8 cellular contexts compared by ENCODE assay signal in the genomic region with DNA sequence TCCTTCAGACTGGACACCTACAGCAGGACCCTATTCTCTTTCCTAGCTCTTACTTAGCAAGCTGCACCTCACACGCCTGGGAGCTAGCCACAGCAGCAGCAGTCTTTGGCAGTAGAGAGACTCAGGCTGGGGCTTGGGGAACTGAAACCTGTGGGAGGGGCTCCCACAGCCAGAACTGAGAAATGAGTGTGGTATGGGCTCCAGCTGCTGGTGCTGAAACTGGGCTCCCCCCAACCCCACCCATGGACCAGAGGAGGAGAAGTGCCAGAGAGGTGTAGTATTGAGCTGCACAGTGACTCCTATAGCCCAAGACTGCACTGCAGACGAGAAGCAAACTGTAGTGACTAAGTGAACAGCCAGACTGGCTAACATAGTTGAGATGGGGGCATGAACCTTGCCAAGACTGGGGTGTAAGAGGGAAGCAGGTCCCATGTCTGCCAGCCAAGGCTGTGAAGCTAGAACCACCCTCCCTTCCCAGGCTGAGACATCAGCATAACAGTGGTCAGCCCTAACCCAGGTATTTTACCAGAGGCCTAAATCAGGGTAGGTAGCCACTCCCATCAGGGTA.
DNase-seq lines count a peak whose midpoint lies in the region; ATAC-seq, FAIRE-seq and TF ChIP-seq lines count a peak whose summit lies in the region.

No MANE protein-coding gene starts in this region.

- H3K36me3 Mint-ChIP-seq in WTC11, result 0 out of 2 replicates have a peak, but pooled peaks cover 1% of the 10 kb centered on the region

- H3K27ac Mint-ChIP-seq in WTC11, result peak overlapping the region; percentile 83

- intact Hi-C loops in kidney (cut with DNase I), result no loop called here
- intact Hi-C loops in tibial artery (cut with DNase I; ENCODE audit: low total_unique reads), result no loop called here

- POLR2A ChIA-PET in WTC11 (lab: Charles Lee), result no interaction called here

- H3K36me3 ChIP-seq in kidney (ENCODE audit: control insufficient read depth in 1 of 2, insufficient read depth in 2 of 2, low read length in 2 of 2) (no peaks in the 10 kb centered on the region), tibial artery (no peaks in the 10 kb centered on the region)

- DNase-seq in stimulated activated naive CD4-positive, alpha-beta T cell treated with Interleukin-2 at 50 U/mL for 16 hours (lab: John Stamatoyannopoulos, UW), result peak; percentile 69
- DNase-seq in stimulated activated naive CD4-positive, alpha-beta T cell (lab: John Stamatoyannopoulos, UW), result no peak
- DNase-seq in WTC11 (ENCODE audit: low spot score) (peak; percentile 51), kidney (peak; percentile 71), tibial artery (peak; percentile 70 to 76), cerebellum (ENCODE audit: low spot score) (no peak), T1000 (lab: John Stamatoyannopoulos, UW) (no peak)

- peaks cover 30% of the 10 kb centered on the region for H3K4me1 Mint-ChIP-seq in WTC11

- CTCF ChIA-PET in WTC11 (lab: Charles Lee), result interaction anchor here (0.5 to 1.6 kb wide), 4 partner anchors 13 to 290 kb away, joined by 3 to 5 read pairs (median 3); no protein-coding TSS in a partner anchor

- H3K4me1 ChIP-seq in kidney (ENCODE audit: control insufficient read depth in 1 of 2, insufficient read depth in 1 of 2, low read depth in 1 of 2, low read length in 2 of 2) (no peaks in the 10 kb centered on the region), tibial artery (no peaks in the 10 kb centered on the region)

- H3K4me3 ChIP-seq in kidney (ENCODE audit: low read length in 2 of 2), result no peak overlapping the region
- no peak overlapping the region for H3K4me3 ChIP-seq in tibial artery

- H3K27me3 Mint-ChIP-seq in WTC11 (ENCODE audit: low read depth), result no peaks in the 10 kb centered on the region

- FAIRE-seq in kidney (lab: Jason Lieb, UNC), result no peak

- ATAC-seq in HG03066 (IDR thresholded peaks at IDR 0.05; ENCODE audit: low read depth, unreplicated experiment) (peak; percentile 94), WTC11 (peak; percentile 98)

- H3K27me3 ChIP-seq in tibial artery, result no peaks in the 10 kb centered on the region

- no peak overlapping the region for H3K9ac ChIP-seq in kidney (ENCODE audit: low read length in 2 of 2)

- H3K4me3 Mint-ChIP-seq in WTC11, result no peak overlapping the region; the same call in 1 of the 2 replicates

- H3K9me3 ChIP-seq in kidney (ENCODE audit: control insufficient read depth in 1 of 2, low read length in 2 of 2) (peaks cover 0 to 7% of the 10 kb centered on the region in 2 donors), tibial artery (peaks cover 0 to 10% (median 10%) of the 10 kb centered on the region in 3 donors)

- H3K27ac ChIP-seq in kidney (ENCODE audit: low read depth in 2 of 2, low read length in 2 of 2), result no peak overlapping the region
- H3K27ac ChIP-seq in tibial artery, result no peak overlapping the region

- TF ChIP-seq CTCF in WTC11 (IDR thresholded peaks at IDR 0.05) (no peak), kidney (IDR thresholded peaks at IDR 0.05; ENCODE audit: borderline replicate concordance, extremely low read depth, insufficient read depth) (no peak), tibial artery (IDR thresholded peaks at IDR 0.05) (no peak)

- no peaks in the 10 kb centered on the region for H3K9me3 Mint-ChIP-seq in WTC11

TF ChIP-seq in WTC11, 78 proteins besides CTCF, POLR2A, EP300 and RAD21:
- no peak for TF ChIP-seq SMAD3 (CRISPR knock-in tag; IDR thresholded peaks at IDR 0.05; ENCODE audit: borderline replicate concordance)
- TF ChIP-seq, protein P1, sequence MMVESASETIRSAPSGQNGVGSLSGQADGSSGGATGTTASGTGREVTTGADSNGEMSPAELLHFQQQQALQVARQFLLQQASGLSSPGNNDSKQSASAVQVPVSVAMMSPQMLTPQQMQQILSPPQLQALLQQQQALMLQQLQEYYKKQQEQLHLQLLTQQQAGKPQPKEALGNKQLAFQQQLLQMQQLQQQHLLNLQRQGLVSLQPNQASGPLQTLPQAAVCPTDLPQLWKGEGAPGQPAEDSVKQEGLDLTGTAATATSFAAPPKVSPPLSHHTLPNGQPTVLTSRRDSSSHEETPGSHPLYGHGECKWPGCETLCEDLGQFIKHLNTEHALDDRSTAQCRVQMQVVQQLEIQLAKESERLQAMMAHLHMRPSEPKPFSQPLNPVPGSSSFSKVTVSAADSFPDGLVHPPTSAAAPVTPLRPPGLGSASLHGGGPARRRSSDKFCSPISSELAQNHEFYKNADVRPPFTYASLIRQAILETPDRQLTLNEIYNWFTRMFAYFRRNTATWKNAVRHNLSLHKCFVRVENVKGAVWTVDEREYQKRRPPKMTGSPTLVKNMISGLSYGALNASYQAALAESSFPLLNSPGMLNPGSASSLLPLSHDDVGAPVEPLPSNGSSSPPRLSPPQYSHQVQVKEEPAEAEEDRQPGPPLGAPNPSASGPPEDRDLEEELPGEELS (CRISPR knock-in tag; IDR thresholded peaks at IDR 0.05), result 0 out of 2 replicates have a peak, but pooled peaks have one; percentile 38
TF ChIP-seq in WTC11: peak in this region for 1.

Comparison
In these comparisons a context has a peak if more than half of its experiments do, and no peak if none do; other contexts are left out.
1. DNase-seq: peak in stimulated activated naive CD4-positive, alpha-beta T cell treated with Interleukin-2 at 50 U/mL for 16 hours (single experiment), WTC11 (single experiment), kidney (single experiment) and tibial artery (2 of 2); none in stimulated activated naive CD4-positive, alpha-beta T cell (0 of 6), cerebellum (single experiment) and T1000 (single experiment).